15 cellular contexts compared by ENCODE assay signal in the genomic region with DNA sequence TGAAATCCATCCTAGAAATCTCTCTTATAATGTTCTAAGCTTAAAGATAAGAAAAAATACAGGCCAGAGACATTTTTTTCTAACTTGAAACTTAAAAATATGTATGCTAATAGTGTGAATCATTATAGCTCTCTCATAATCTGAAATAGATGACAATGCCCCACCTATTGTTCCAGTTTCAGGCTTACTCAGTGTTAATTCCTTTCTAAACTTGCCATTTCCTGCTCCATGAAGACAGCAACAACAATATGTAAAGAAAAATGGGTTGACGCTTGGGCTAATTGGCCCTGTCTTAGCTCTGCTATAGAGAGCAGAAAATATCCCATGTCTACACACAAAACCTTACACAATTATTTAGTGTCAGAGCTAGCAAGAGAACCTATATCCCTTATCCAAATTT. TPM values are rescaled to one million over a fixed set of nuclear protein-coding genes. Genes with fewer than 3 reads are reported as not detected.
A peak's percentile ranks its signal among the peaks of the same experiment; 100 is the strongest.
DNase-seq lines count a peak whose midpoint lies in the region; ATAC-seq lines count a peak whose summit lies in the region.
"Had no signal": no experiment of that assay in that cellular context is flagged by ENCODE, and none has a peak within 500 bp of the region (broad histone marks: within the 10 kb centered on the region; RNA-seq: fewer than 3 reads in every experiment).

No MANE protein-coding gene starts in this region.

- in situ Hi-C loops in G401 (cut with HindIII; ENCODE audit: low sequenced_read_pairs) = no loop called here

- ATAC-seq in GM18520 (IDR thresholded peaks at IDR 0.05; ENCODE audit: unreplicated experiment) (peak; percentile 70), GM21786 (IDR thresholded peaks at IDR 0.05; ENCODE audit: unreplicated experiment) (peak; percentile 91), HG03439 (IDR thresholded peaks at IDR 0.05; ENCODE audit: unreplicated experiment) (peak; percentile 63)
- ATAC-seq in activated CD4-positive, CD25-positive, alpha-beta regulatory T cell treated with anti-CD3 and anti-CD28 coated beads, Interleukin-2, amount 50 U/mL, for 24 hours = no peak
- ATAC-seq: effector memory CD8-positive, alpha-beta T cell; gastroesophageal sphincter had no signal

- H3K27ac ChIP-seq in epithelial cell of prostate = peak overlapping the region; percentile 79
- H3K27ac ChIP-seq: gastroesophageal sphincter, VCaP had no signal

- peak; percentile 43 for DNase-seq in epithelial cell of prostate (ENCODE audit: low read depth, low spot score)
- no peak for DNase-seq in cortex of kidney (lab: John Stamatoyannopoulos, UW)
- no peak for DNase-seq in G401 (ENCODE audit: low spot score)
- no peak for DNase-seq in NCI-H1436 treated with DMSO at 0.1 percent for 48 hours (lab: John Stamatoyannopoulos, UW)
- DNase-seq: activated naive CD4-positive, alpha-beta T cell treated with anti-CD3 and anti-CD28 coated beads for 36 hours; effector memory CD8-positive, alpha-beta T cell; NCI-H446; nucleus accumbens; stimulated activated naive CD4-positive, alpha-beta T cell treated with Interleukin-2 at 50 U/mL for 16 hours had no signal

RNA-seq across cellular contexts. Expression of a gene that starts 37.1 kb away (rescaled TPM):
- total RNA-seq in G401 (2014; rRNA removed; shearing (Covaris generic)) = not detected in 2 replicates
- total RNA-seq: activated naive CD4-positive, alpha-beta T cell treated with anti-CD3 and anti-CD28 coated beads for 36 hours had no signal

Comparison
In these comparisons a context has a peak if more than half of its experiments do, and no peak if none do; other contexts are left out.
1. ATAC-seq: peak in GM18520 (single experiment), GM21786 (single experiment) and HG03439 (single experiment); none in activated CD4-positive, CD25-positive, alpha-beta regulatory T cell treated with anti-CD3 and anti-CD28 coated beads, Interleukin-2, amount 50 U/mL, for 24 hours (0 of 2).